ENCODE assay signal across 13 cellular contexts in genomic region chr16:84689126-84689525, GRCh38. TPM values are rescaled to one million over a fixed set of nuclear protein-coding genes. Genes with fewer than 3 reads are reported as not detected.
DNase-seq lines count a peak whose midpoint lies in the region; FAIRE-seq and TF ChIP-seq lines count a peak whose summit lies in the region.
"Had no signal": no experiment of that assay in that cellular context is flagged by ENCODE, and none has a peak within 500 bp of the region (broad histone marks: within the 10 kb centered on the region; RNA-seq: fewer than 3 reads in every experiment).

No MANE protein-coding gene starts in this region.

- H3K27me3 ChIP-seq in keratinocyte (ENCODE audit: control insufficient read depth, extremely low read depth, insufficient read depth, low read length) = no peaks in the 10 kb centered on the region
- H3K27me3 ChIP-seq in Peyer's patch = no peaks in the 10 kb centered on the region
- peaks cover 0 to 5% (median 0%) of the 10 kb centered on the region in 4 donors for H3K27me3 ChIP-seq in esophagus squamous epithelium

- no peaks in the 10 kb centered on the region for H3K9me3 Mint-ChIP-seq in endothelial cell (ENCODE audit: unreplicated experiment)
- H3K9me3 Mint-ChIP-seq: CD4-positive, alpha-beta T cell had no signal

- FAIRE-seq in keratinocyte (lab: Jason Lieb, UNC) = no peak

- H2AFZ ChIP-seq in keratinocyte (ENCODE audit: control insufficient read depth, low read length) = peak overlapping the region; percentile 58

- peak overlapping the region; percentile 23 for H3K4me2 ChIP-seq in keratinocyte (ENCODE audit: control insufficient read depth, extremely low read depth, insufficient read depth, low read depth, low read length)

- H3K9me1 ChIP-seq in keratinocyte (ENCODE audit: control insufficient read depth, extremely low read depth, insufficient read depth, low read length) = no peaks in the 10 kb centered on the region

- peaks cover 5% of the 10 kb centered on the region for H3K4me1 ChIP-seq in keratinocyte (ENCODE audit: control insufficient read depth, extremely low read depth, insufficient read depth, low read length)
- H3K4me1 ChIP-seq in Peyer's patch = peaks cover 0 to 5% (median 0%) of the 10 kb centered on the region in 4 donors
- no peaks in the 10 kb centered on the region for H3K4me1 ChIP-seq in esophagus squamous epithelium

- intact Hi-C loops in esophagus squamous epithelium (cut with DNase I) = no loop called here

- H4K20me1 ChIP-seq in keratinocyte (ENCODE audit: control insufficient read depth, extremely low read depth, insufficient read depth, low read length) = no peaks in the 10 kb centered on the region

- H3K79me2 ChIP-seq in keratinocyte (ENCODE audit: control insufficient read depth, insufficient read depth, low read length) = no peaks in the 10 kb centered on the region

- H3K27me3 Mint-ChIP-seq in endothelial cell (ENCODE audit: unreplicated experiment) = no peaks in the 10 kb centered on the region
- H3K27me3 Mint-ChIP-seq: CD4-positive, alpha-beta T cell had no signal

- dilution Hi-C loops in keratinocyte (cut with MboI; ENCODE audit: extremely low pct_ligation_motif_present, low sequenced_read_pairs) = no loop called here

- TF ChIP-seq CTCF in AG04449 (IDR thresholded peaks at IDR 0.05; ENCODE audit: insufficient read depth, low read length, missing control alignments) (no peak), astrocyte of the spinal cord (IDR thresholded peaks at IDR 0.05; ENCODE audit: low read depth, low read length) (no peak), keratinocyte (optimal IDR thresholded peaks at IDR 0.05 in 1 of 3, IDR thresholded peaks at IDR 0.05 in 1 of 3, conservative IDR thresholded peaks at IDR 0.05 in 1 of 3; ENCODE audit: extremely low read depth in 1 of 3, insufficient read depth in 2 of 3, low read length in 3 of 3) (no peak), Peyer's patch (IDR thresholded peaks at IDR 0.05) (no peak), endothelial cell (IDR thresholded peaks at IDR 0.05; ENCODE audit: unreplicated experiment) (no peak), esophagus squamous epithelium (IDR thresholded peaks at IDR 0.05) (no peak)

- H3K36me3 Mint-ChIP-seq in endothelial cell (ENCODE audit: low read depth, unreplicated experiment) = peaks cover 3% of the 10 kb centered on the region

- TF ChIP-seq POLR2A in Peyer's patch (IDR thresholded peaks at IDR 0.05) (no peak), esophagus squamous epithelium (IDR thresholded peaks at IDR 0.05) (no peak)

- H3K27ac ChIP-seq in keratinocyte (ENCODE audit: control insufficient read depth, insufficient read depth, low read length) (peak overlapping the region; percentile 44), Peyer's patch (no peak overlapping the region), esophagus squamous epithelium (no peak overlapping the region)

- H3K27ac Mint-ChIP-seq in endothelial cell (ENCODE audit: unreplicated experiment) = no peak overlapping the region
- H3K27ac Mint-ChIP-seq: CD4-positive, alpha-beta T cell had no signal

- in situ Hi-C loops in astrocyte of the spinal cord (cut with HindIII; ENCODE audit: low sequenced_read_pairs) = no loop called here

- H3K36me3 ChIP-seq in keratinocyte (ENCODE audit: control insufficient read depth in 2 of 2, extremely low read depth in 1 of 2, insufficient read depth in 2 of 2, low read length in 2 of 2) (no peaks in the 10 kb centered on the region), Peyer's patch (no peaks in the 10 kb centered on the region), esophagus squamous epithelium (no peaks in the 10 kb centered on the region)

- CTCF ChIA-PET in AG04449 (lab: Yijun Ruan, JAX) = interaction anchor here (0.7 to 7.3 kb wide), 4 partner anchors 12 to 183 kb away, joined by 3 to 123 read pairs (median 6); no protein-coding TSS in a partner anchor

- no peaks in the 10 kb centered on the region for H3K9me3 ChIP-seq in keratinocyte (ENCODE audit: control insufficient read depth, low read depth, low read length)
- no peaks in the 10 kb centered on the region for H3K9me3 ChIP-seq in Peyer's patch
- no peaks in the 10 kb centered on the region for H3K9me3 ChIP-seq in esophagus squamous epithelium

- no peak overlapping the region for H3K4me3 Mint-ChIP-seq in endothelial cell (ENCODE audit: unreplicated experiment)
- H3K4me3 Mint-ChIP-seq: CD4-positive, alpha-beta T cell had no signal

- POLR2A ChIA-PET in AG04449 (lab: Yijun Ruan, JAX) = interaction anchor here (0.6 kb wide), 1 partner anchor 86 kb away, joined by 3 read pairs; no protein-coding TSS in a partner anchor

- WGBS in esophagus squamous epithelium, 2 donors = 48 to 63% methylated on average over 8 of the region's 8 CpGs

- no peak overlapping the region for H3K9ac ChIP-seq in keratinocyte (ENCODE audit: control insufficient read depth, extremely low read depth, insufficient read depth, low read length)

- H3K4me3 ChIP-seq in AG04449 (ENCODE audit: low read depth, low read length) = no peak overlapping the region
- H3K4me3 ChIP-seq in astrocyte of the spinal cord (ENCODE audit: low read depth, low read length) = no peak overlapping the region
- no peak overlapping the region for H3K4me3 ChIP-seq in keratinocyte (ENCODE audit: control insufficient read depth in 2 of 3, extremely low read depth in 1 of 3, insufficient read depth in 2 of 3, low read depth in 1 of 3, low read length in 3 of 3)
- no peak overlapping the region for H3K4me3 ChIP-seq in Peyer's patch
- no peak overlapping the region for H3K4me3 ChIP-seq in esophagus squamous epithelium

- peaks cover 16% of the 10 kb centered on the region for H3K4me1 Mint-ChIP-seq in endothelial cell (ENCODE audit: unreplicated experiment)

- DNase-seq in AG04449 (ENCODE audit: low read depth, low spot score) = peak; percentile 87
- DNase-seq in HS-27A (ENCODE audit: low read depth) = peak; percentile 65
- DNase-seq in astrocyte of the spinal cord (ENCODE audit: low read depth, low spot score) = peak; percentile 87
- no peak for DNase-seq in keratinocyte (ENCODE audit: low read depth, low spot score)
- DNase-seq in Peyer's patch = no peak
- DNase-seq in endothelial cell (ENCODE audit: low spot score) = no peak
- DNase-seq in NAMALWA (ENCODE audit: low spot score) = no peak
- DNase-seq in esophagus squamous epithelium (lab: John Stamatoyannopoulos, UW) = no peak
- DNase-seq: anterior cingulate cortex; CD4-positive, alpha-beta T cell; foreskin melanocyte; left cardiac atrium; NCI-H1417 had no signal

RNA-seq across cellular contexts. Expression of gene USP10, which starts 10.7 kb away (rescaled TPM):
- 75.4 to 92.0 TPM (median 79.3 TPM) in 3 replicates for polyA plus RNA-seq in keratinocyte
- polyA plus RNA-seq in keratinocyte (2011; ENCODE audit: low read depth) = 39.3 TPM
- polyA plus RNA-seq in keratinocyte (2011; cell fraction: cytosol; rRNA removed) = 58.0 and 63.5 TPM in 2 replicates
- polyA plus RNA-seq in keratinocyte (2011; cell fraction: nucleus; rRNA removed) = 76.7 and 89.7 TPM in 2 replicates
- 47.6 and 78.5 TPM in 2 replicates for polyA plus RNA-seq in keratinocyte (2012; ENCODE audit: low replicate concordance)
- polyA minus RNA-seq in keratinocyte = 213 to 474 TPM (median 267 TPM) in 3 replicates
- polyA minus RNA-seq in keratinocyte (2011; cell fraction: cytosol; rRNA and poly(A)+ RNA removed) = 76.7 TPM
- 61.2 and 107 TPM in 2 replicates for polyA minus RNA-seq in keratinocyte (2011; cell fraction: nucleus; rRNA and poly(A)+ RNA removed)
- 10 to 100 TPM; 48.0 to 85.5 (median 59.9) TPM for total RNA-seq in Peyer's patch
- 81.2 TPM for total RNA-seq in endothelial cell (ENCODE audit: unreplicated experiment)
- total RNA-seq in esophagus squamous epithelium = 10 to 100 TPM; 44.7 to 71.5 (median 56.0) TPM

RNA-seq across cellular contexts. Expression of gene KLHL36, which starts 40.8 kb away (rescaled TPM):
- 27.5 to 36.8 TPM (median 35.6 TPM) in 3 replicates for polyA plus RNA-seq in keratinocyte
- 16.3 TPM for polyA plus RNA-seq in keratinocyte (2011; ENCODE audit: low read depth)
- polyA plus RNA-seq in keratinocyte (2011; cell fraction: cytosol; rRNA removed) = 21.7 and 34.5 TPM in 2 replicates
- polyA plus RNA-seq in keratinocyte (2011; cell fraction: nucleus; rRNA removed) = 69.7 and 73.8 TPM in 2 replicates
- 25.8 and 35.8 TPM in 2 replicates for polyA plus RNA-seq in keratinocyte (2012; ENCODE audit: low replicate concordance)
- polyA minus RNA-seq in keratinocyte = 43.4 to 52.8 TPM (median 49.9 TPM) in 3 replicates
- polyA minus RNA-seq in keratinocyte (2011; cell fraction: cytosol; rRNA and poly(A)+ RNA removed) = 85.8 TPM
- 72.9 and 83.9 TPM in 2 replicates for polyA minus RNA-seq in keratinocyte (2011; cell fraction: nucleus; rRNA and poly(A)+ RNA removed)
- total RNA-seq in Peyer's patch = 10 to 100 TPM; 57.8 to 81.4 (median 74.4) TPM
- total RNA-seq in endothelial cell (ENCODE audit: unreplicated experiment) = 40.8 TPM
- total RNA-seq in esophagus squamous epithelium = 10 to 100 TPM; 28.7 to 58.6 (median 40.1) TPM

Comparison
In these comparisons a context has a peak if more than half of its experiments do, and no peak if none do; other contexts are left out.
1. DNase-seq: peak in AG04449 (single experiment), HS-27A (single experiment) and astrocyte of the spinal cord (single experiment); none in keratinocyte (single experiment), Peyer's patch (0 of 3), endothelial cell (single experiment), NAMALWA (single experiment) and esophagus squamous epithelium (single experiment).